ENCODE assay signal across 8 cellular contexts in genomic region chr2:203014456-203015199, GRCh38. TPM values are rescaled to one million over a fixed set of nuclear protein-coding genes. Genes with fewer than 3 reads are reported as not detected.
DNase-seq lines count a peak whose midpoint lies in the region; ATAC-seq and TF ChIP-seq lines count a peak whose summit lies in the region.

Gene NBEAL1, plus strand, starts transcription at chr2:203014875. Its CDS starts 1,510 bp downstream, at chr2:203016385.

- H4K20me1 ChIP-seq in PC-9 (ENCODE audit: insufficient read depth) = no peaks in the 10 kb centered on the region

- no TSS peak for BruUV-seq in PC-9 (replicated peaks; lab: Mats Ljungman, UMichigan)

- H3K27me3 Mint-ChIP-seq in activated T-cell treated with anti-CD3 and anti-CD28 coated beads, Interleukin-2, amount 50 U/mL, for 24 hours = no peaks in the 10 kb centered on the region

- H3F3A ChIP-seq in PC-9 (ENCODE audit: insufficient read depth, low read depth) = no peaks in the 10 kb centered on the region

- POLR2A ChIA-PET in PC-9 (lab: Charles Lee; ENCODE audit: unreplicated experiment) = interaction anchor here (0.6 kb wide), 2 partner anchors 41 to 379 kb away, joined by 3 to 5 read pairs; no protein-coding TSS in a partner anchor

- TF ChIP-seq POLR2A in erythroblast (IDR thresholded peaks at IDR 0.05; ENCODE audit: low read length) = peak; percentile 83

- H3K9me3 ChIP-seq in PC-9 (ENCODE audit: insufficient read depth, low read depth) = no peaks in the 10 kb centered on the region
- no peaks in the 10 kb centered on the region for H3K9me3 ChIP-seq in mucosa of rectum (ENCODE audit: control insufficient read depth in 2 of 2, low read length in 2 of 2)

- H3K4me1 ChIP-seq in PC-9 (replicated peaks; ENCODE audit: insufficient read depth) (peaks cover 24% of the 10 kb centered on the region), mucosa of rectum (ENCODE audit: control insufficient read depth in 2 of 2, insufficient read depth in 2 of 2, low read length in 2 of 2) (peaks cover 7 to 14% of the 10 kb centered on the region in 2 donors)

- H3K27ac ChIP-seq in PC-9 (peak within 1 kb of the TSS; percentile 86), mucosa of rectum (ENCODE audit: low read depth in 2 of 2, low read length in 2 of 2) (peak within 1 kb of the TSS; percentile 97)

- DNase-seq in DMS153 (lab: John Stamatoyannopoulos, UW) = peak; percentile 97
- DNase-seq in Jurkat, Clone E6-1 (ENCODE audit: low read depth, low spot score) = peak; percentile 88
- DNase-seq in PC-9 = peak; percentile 84 to 96
- peak; percentile 99 for DNase-seq in activated T-cell treated with anti-CD3 and anti-CD28 coated beads, Interleukin-2, amount 50 U/mL, for 24 hours
- DNase-seq in erythroblast (lab: John Stamatoyannopoulos, UW) = peak; percentile 99
- peak; percentile 98 for DNase-seq in stimulated activated CD8-positive, alpha-beta memory T cell treated with anti-CD3 and anti-CD28 coated beads, Interleukin-4, amount 100 ng/mL, for 48 hours

- H3K36me3 ChIP-seq in PC-9 (ENCODE audit: low read depth) = no peaks in the 10 kb centered on the region
- no peaks in the 10 kb centered on the region for H3K36me3 ChIP-seq in mucosa of rectum (ENCODE audit: control insufficient read depth in 2 of 2, insufficient read depth in 2 of 2, low read length in 2 of 2)

- peaks cover 9% of the 10 kb centered on the region for H3K36me3 Mint-ChIP-seq in activated T-cell treated with anti-CD3 and anti-CD28 coated beads, Interleukin-2, amount 50 U/mL, for 24 hours (ENCODE audit: low read depth)

- peak within 1 kb of the TSS; percentile 95 for H3K4me3 Mint-ChIP-seq in activated T-cell treated with anti-CD3 and anti-CD28 coated beads, Interleukin-2, amount 50 U/mL, for 24 hours

- peak; percentile 96 for ATAC-seq in GM21619 (IDR thresholded peaks at IDR 0.05; ENCODE audit: unreplicated experiment)

- H3K27ac Mint-ChIP-seq in activated T-cell treated with anti-CD3 and anti-CD28 coated beads, Interleukin-2, amount 50 U/mL, for 24 hours = peak within 1 kb of the TSS; percentile 95

- H3K79me2 ChIP-seq in PC-9 (ENCODE audit: low read depth) = 0 out of 2 replicates have a peak, but pooled peaks cover 3% of the 10 kb centered on the region

- peak within 1 kb of the TSS; percentile 97 for H3K4me2 ChIP-seq in PC-9

- no peak for TF ChIP-seq CTCF in PC-9 (conservative IDR thresholded peaks at IDR 0.05)

- CTCF ChIA-PET in PC-9 (lab: Charles Lee) = interaction anchor here (0.5 kb wide), 1 partner anchor 642 kb away, joined by 12 read pairs; no protein-coding TSS in a partner anchor

- peak within 1 kb of the TSS; percentile 98 to 99 for H3K9ac ChIP-seq in mucosa of rectum (ENCODE audit: low read depth in 1 of 2, low read length in 2 of 2)

- no peaks in the 10 kb centered on the region for H3K27me3 ChIP-seq in PC-9 (ENCODE audit: insufficient read depth, low read depth)
- no peaks in the 10 kb centered on the region for H3K27me3 ChIP-seq in mucosa of rectum (ENCODE audit: control insufficient read depth in 2 of 2, insufficient read depth in 2 of 2, low read length in 2 of 2)

- H3K9me3 Mint-ChIP-seq in activated T-cell treated with anti-CD3 and anti-CD28 coated beads, Interleukin-2, amount 50 U/mL, for 24 hours = no peaks in the 10 kb centered on the region

- peak within 1 kb of the TSS; percentile 78 for H3K4me3 ChIP-seq in Jurkat, Clone E6-1 (ENCODE audit: low read length)
- H3K4me3 ChIP-seq in PC-9 = peak within 1 kb of the TSS; percentile 83
- H3K4me3 ChIP-seq in mucosa of rectum (ENCODE audit: low read length in 2 of 2) = peak within 1 kb of the TSS; percentile 94 to 98

- H2AFZ ChIP-seq in PC-9 = peak within 1 kb of the TSS; percentile 97

- peaks cover 41% of the 10 kb centered on the region for H3K4me1 Mint-ChIP-seq in activated T-cell treated with anti-CD3 and anti-CD28 coated beads, Interleukin-2, amount 50 U/mL, for 24 hours (ENCODE audit: low read depth)

- intact Hi-C loops in PC-9 (cut with micrococcal nuclease; ENCODE audit: unreplicated experiment) = loop anchor here (5.0 kb wide), 1 partner anchor 102 kb away; the partner anchor contains the start of genes CARF and WDR12

- no peaks in the 10 kb centered on the region for H3K9me2 ChIP-seq in PC-9 (ENCODE audit: insufficient read depth)

RNA-seq across cellular contexts. Expression of gene NBEAL1, which starts in this region (rescaled TPM):
- polyA plus RNA-seq in Jurkat, Clone E6-1 (2012; ENCODE audit: insufficient read depth, insufficient read length) = 5.4 TPM
- total RNA-seq in PC-9 (2021) = 19.5 and 20.7 TPM in 2 replicates

Comparison
In these comparisons a context has a peak if more than half of its experiments do, and no peak if none do; other contexts are left out.
1. Peak in every context shown above with its lines: DNase-seq, ATAC-seq, H3K4me3 ChIP-seq and H3K27ac ChIP-seq.